In genomic region chr6:45209762-45210161, GRCh38 we compare ENCODE assay signal across 24 cellular contexts.
DNase-seq lines count a peak whose midpoint lies in the region; ATAC-seq and TF ChIP-seq lines count a peak whose summit lies in the region.
"Had no signal": no experiment of that assay in that cellular context is flagged by ENCODE, and none has a peak within 500 bp of the region (broad histone marks: within the 10 kb centered on the region; RNA-seq: fewer than 3 reads in every experiment).

No MANE protein-coding gene starts in this region.

- in situ Hi-C loops in GM23248 (cut with MboI), result no loop called here

- no peaks in the 10 kb centered on the region for H3K9me3 ChIP-seq in CD8-positive, alpha-beta T cell (ENCODE audit: low read length)
- H3K9me3 ChIP-seq in GM23248 (ENCODE audit: low read depth) (no peaks in the 10 kb centered on the region), mesenchymal stem cell (ENCODE audit: control insufficient read depth, low read length) (peaks cover 18% of the 10 kb centered on the region), right lobe of liver (no peaks in the 10 kb centered on the region)

- H3K27ac ChIP-seq in CD8-positive, alpha-beta T cell (ENCODE audit: low read depth, low read length), result no peak overlapping the region
- H3K27ac ChIP-seq in GM23248 (no peak overlapping the region), mesenchymal stem cell (ENCODE audit: low read length, poor library complexity, severe bottlenecking) (no peak overlapping the region), right lobe of liver (no peak overlapping the region)
- H3K27ac ChIP-seq: lower lobe of right lung, VCaP had no signal

- POLR2A ChIA-PET in CD8-positive, alpha-beta T cell (lab: Charles Lee), result no interaction called here

- H3K18ac ChIP-seq in mesenchymal stem cell (ENCODE audit: low read depth in 1 of 2, low read length in 2 of 2), result no peak overlapping the region

- H3K79me1 ChIP-seq in mesenchymal stem cell (replicated peaks; ENCODE audit: low read length, poor library complexity, severe bottlenecking), result peaks cover 5% of the 10 kb centered on the region

- ATAC-seq in CD8-positive, alpha-beta T cell, result peak; percentile 14
- no peak for ATAC-seq in right lobe of liver
- ATAC-seq: lower lobe of right lung had no signal

- no peak for DNase-seq in CD8-positive, alpha-beta T cell
- peak; percentile 67 for DNase-seq in GM23248
- DNase-seq in activated naive CD8-positive, alpha-beta T cell treated with anti-CD3 and anti-CD28 coated beads for 36 hours, result no peak
- DNase-seq in mesenchymal stem cell, result no peak
- DNase-seq in amniotic stem cell (lab: John Stamatoyannopoulos, UW), result no peak
- DNase-seq in right lobe of liver, result no peak
- no peak for DNase-seq in COLO829 (ENCODE audit: low spot score)
- DNase-seq: activated CD4-positive, alpha-beta T cell treated with anti-CD3 and anti-CD28 coated beads, Interleukin-2, amount 50 U/mL, for 48 hours; activated T-cell treated with anti-CD3 and anti-CD28 coated beads for 4 hours; cortex of kidney; foreskin melanocyte; hypothalamus; KBM-7; lower lobe of right lung; NCI-H1092; NCI-H2029; nucleus accumbens; OCI-M1; SIG-M5; stimulated activated CD4-positive, alpha-beta T cell treated with anti-CD3 and anti-CD28 coated beads, Interleukin-12 subunit alpha, Interleukin-12 subunit beta, amount 100 ng/mL, for 4 hours; T-helper 1 cell had no signal

- peaks cover 7% of the 10 kb centered on the region for H3K4me1 ChIP-seq in CD8-positive, alpha-beta T cell (ENCODE audit: insufficient read depth, low read length)
- H3K4me1 ChIP-seq in GM23248 (ENCODE audit: insufficient read depth), result peaks cover 11% of the 10 kb centered on the region
- H3K4me1 ChIP-seq in mesenchymal stem cell (ENCODE audit: control insufficient read depth, insufficient read depth, low read depth, low read length), result no peaks in the 10 kb centered on the region
- H3K4me1 ChIP-seq in right lobe of liver, result no peaks in the 10 kb centered on the region
- H3K4me1 ChIP-seq: lower lobe of right lung had no signal

- H3F3A ChIP-seq in GM23248 (ENCODE audit: insufficient read depth), result peaks cover 6% of the 10 kb centered on the region; the same call in 1 of the 2 replicates

- no peak overlapping the region for H4K8ac ChIP-seq in mesenchymal stem cell (ENCODE audit: low read length)

- H3K4me3 ChIP-seq in CD8-positive, alpha-beta T cell (ENCODE audit: low read depth, low read length), result no peak overlapping the region
- H3K4me3 ChIP-seq in GM23248 (no peak overlapping the region), mesenchymal stem cell (ENCODE audit: insufficient read depth in 1 of 2, low read depth in 1 of 2, low read length in 2 of 2) (no peak overlapping the region), right lobe of liver (no peak overlapping the region)
- H3K4me3 ChIP-seq: lower lobe of right lung had no signal

- no peaks in the 10 kb centered on the region for H3K79me2 ChIP-seq in GM23248 (ENCODE audit: insufficient read depth)

- 52 to 56% methylated on average over 2 of the region's 2 CpGs for WGBS in GM23248 (ENCODE audit: low coverage in 1 of 2, low lambda C conversion rate in 2 of 2, missing lambda C conversion rate in 2 of 2), 2 experiments
- WGBS in mesenchymal stem cell, result 100% methylated on average over 2 of the region's 2 CpGs
- WGBS in right lobe of liver (ENCODE audit: insufficient coverage, low coverage, low lambda C conversion rate, missing lambda C conversion rate), result 73% methylated on average over 2 of the region's 2 CpGs

- H3K27me3 Mint-ChIP-seq in CD8-positive, alpha-beta T cell (ENCODE audit: low read depth), result no peaks in the 10 kb centered on the region
- H3K27me3 Mint-ChIP-seq in activated naive CD8-positive, alpha-beta T cell treated with anti-CD3 and anti-CD28 coated beads for 36 hours, result no peaks in the 10 kb centered on the region
- H3K27me3 Mint-ChIP-seq: brain had no signal

- H3K9ac ChIP-seq in GM23248 (no peak overlapping the region), mesenchymal stem cell (ENCODE audit: low read length) (peak overlapping the region; percentile 16)

- no peak overlapping the region for H2BK120ac ChIP-seq in mesenchymal stem cell (ENCODE audit: low read depth, low read length)

- no peaks in the 10 kb centered on the region for H4K20me1 ChIP-seq in GM23248 (ENCODE audit: insufficient read depth)

- no peak overlapping the region for H3K4ac ChIP-seq in mesenchymal stem cell (ENCODE audit: low read depth in 1 of 2, low read length in 2 of 2)

- no peak overlapping the region for H2BK12ac ChIP-seq in mesenchymal stem cell (ENCODE audit: low read length in 2 of 2)

- peaks cover 16% of the 10 kb centered on the region for H3K4me1 Mint-ChIP-seq in CD8-positive, alpha-beta T cell (ENCODE audit: low read depth)
- peaks cover 36% of the 10 kb centered on the region for H3K4me1 Mint-ChIP-seq in activated naive CD8-positive, alpha-beta T cell treated with anti-CD3 and anti-CD28 coated beads for 36 hours
- H3K4me1 Mint-ChIP-seq: brain had no signal

- H3K36me3 Mint-ChIP-seq in CD8-positive, alpha-beta T cell, result peaks cover 21% of the 10 kb centered on the region
- peaks cover 44% of the 10 kb centered on the region for H3K36me3 Mint-ChIP-seq in activated naive CD8-positive, alpha-beta T cell treated with anti-CD3 and anti-CD28 coated beads for 36 hours

- intact Hi-C loops in CD8-positive, alpha-beta T cell (cut with DNase I, micrococcal nuclease), result no loop called here
- intact Hi-C loops in right lobe of liver (cut with DNase I), result no loop called here

- no peak overlapping the region for H4K91ac ChIP-seq in mesenchymal stem cell (ENCODE audit: low read length)

- no peak overlapping the region for H2BK5ac ChIP-seq in mesenchymal stem cell (ENCODE audit: low read depth, low read length, poor library complexity, severe bottlenecking)

- H3K36me3 ChIP-seq in CD8-positive, alpha-beta T cell (ENCODE audit: insufficient read depth, low read length), result no peaks in the 10 kb centered on the region
- H3K36me3 ChIP-seq in GM23248 (ENCODE audit: low read depth), result no peaks in the 10 kb centered on the region
- H3K36me3 ChIP-seq in mesenchymal stem cell (ENCODE audit: control insufficient read depth in 1 of 2, insufficient read depth in 2 of 2, low read depth in 1 of 2, low read length in 2 of 2), result no peaks in the 10 kb centered on the region
- H3K36me3 ChIP-seq in right lobe of liver, result no peaks in the 10 kb centered on the region
- H3K36me3 ChIP-seq: lower lobe of right lung had no signal

- H3K27me3 ChIP-seq in CD8-positive, alpha-beta T cell (ENCODE audit: insufficient read depth, low read length), result no peaks in the 10 kb centered on the region
- H3K27me3 ChIP-seq in GM23248 (replicated peaks; ENCODE audit: insufficient read depth) (no peaks in the 10 kb centered on the region), mesenchymal stem cell (ENCODE audit: control insufficient read depth in 1 of 2, insufficient read depth in 1 of 2, low read length in 2 of 2) (no peaks in the 10 kb centered on the region), right lobe of liver (no peaks in the 10 kb centered on the region)

- no peak overlapping the region for H2BK15ac ChIP-seq in mesenchymal stem cell (ENCODE audit: low read depth, poor library complexity, severe bottlenecking)

- no peaks in the 10 kb centered on the region for H3K9me2 ChIP-seq in GM23248 (ENCODE audit: insufficient read depth)

- no peak overlapping the region for H3K27ac Mint-ChIP-seq in CD8-positive, alpha-beta T cell
- H3K27ac Mint-ChIP-seq in activated naive CD8-positive, alpha-beta T cell treated with anti-CD3 and anti-CD28 coated beads for 36 hours, result peak overlapping the region; percentile 40
- H3K27ac Mint-ChIP-seq: activated naive CD4-positive, alpha-beta T cell treated with anti-CD3 and anti-CD28 coated beads, Interleukin-2, amount 50 U/mL, for 72 hours; brain had no signal

- H2AFZ ChIP-seq in GM23248, result no peak overlapping the region
- no peak overlapping the region for H2AFZ ChIP-seq in mesenchymal stem cell (ENCODE audit: low read depth, low read length)

- peaks cover 18% of the 10 kb centered on the region for H3K9me3 Mint-ChIP-seq in CD8-positive, alpha-beta T cell
- H3K9me3 Mint-ChIP-seq in activated naive CD8-positive, alpha-beta T cell treated with anti-CD3 and anti-CD28 coated beads for 36 hours, result peaks cover 26% of the 10 kb centered on the region

- H3K4me3 Mint-ChIP-seq in CD8-positive, alpha-beta T cell, result no peak overlapping the region
- H3K4me3 Mint-ChIP-seq in activated naive CD8-positive, alpha-beta T cell treated with anti-CD3 and anti-CD28 coated beads for 36 hours, result no peak overlapping the region
- H3K4me3 Mint-ChIP-seq: brain had no signal

- H3K4me2 ChIP-seq in GM23248 (ENCODE audit: unreplicated experiment) (no peak overlapping the region), mesenchymal stem cell (ENCODE audit: low read length, poor library complexity, severe bottlenecking) (no peak overlapping the region)

- no peak for TF ChIP-seq CTCF in CD8-positive, alpha-beta T cell (IDR thresholded peaks at IDR 0.05)
- no peak for TF ChIP-seq CTCF in right lobe of liver (IDR thresholded peaks at IDR 0.05)

- H3K23ac ChIP-seq in mesenchymal stem cell (ENCODE audit: low read length in 2 of 2), result no peak overlapping the region

- H2AK5ac ChIP-seq in mesenchymal stem cell (ENCODE audit: low read length, severe bottlenecking), result no peak overlapping the region

- TF ChIP-seq POLR2A in right lobe of liver (IDR thresholded peaks at IDR 0.05), result no peak

- CTCF ChIA-PET in CD8-positive, alpha-beta T cell (lab: Charles Lee), result no interaction called here

- no peak overlapping the region for H3K14ac ChIP-seq in mesenchymal stem cell (ENCODE audit: low read length in 2 of 2)
